In the genomic region with DNA sequence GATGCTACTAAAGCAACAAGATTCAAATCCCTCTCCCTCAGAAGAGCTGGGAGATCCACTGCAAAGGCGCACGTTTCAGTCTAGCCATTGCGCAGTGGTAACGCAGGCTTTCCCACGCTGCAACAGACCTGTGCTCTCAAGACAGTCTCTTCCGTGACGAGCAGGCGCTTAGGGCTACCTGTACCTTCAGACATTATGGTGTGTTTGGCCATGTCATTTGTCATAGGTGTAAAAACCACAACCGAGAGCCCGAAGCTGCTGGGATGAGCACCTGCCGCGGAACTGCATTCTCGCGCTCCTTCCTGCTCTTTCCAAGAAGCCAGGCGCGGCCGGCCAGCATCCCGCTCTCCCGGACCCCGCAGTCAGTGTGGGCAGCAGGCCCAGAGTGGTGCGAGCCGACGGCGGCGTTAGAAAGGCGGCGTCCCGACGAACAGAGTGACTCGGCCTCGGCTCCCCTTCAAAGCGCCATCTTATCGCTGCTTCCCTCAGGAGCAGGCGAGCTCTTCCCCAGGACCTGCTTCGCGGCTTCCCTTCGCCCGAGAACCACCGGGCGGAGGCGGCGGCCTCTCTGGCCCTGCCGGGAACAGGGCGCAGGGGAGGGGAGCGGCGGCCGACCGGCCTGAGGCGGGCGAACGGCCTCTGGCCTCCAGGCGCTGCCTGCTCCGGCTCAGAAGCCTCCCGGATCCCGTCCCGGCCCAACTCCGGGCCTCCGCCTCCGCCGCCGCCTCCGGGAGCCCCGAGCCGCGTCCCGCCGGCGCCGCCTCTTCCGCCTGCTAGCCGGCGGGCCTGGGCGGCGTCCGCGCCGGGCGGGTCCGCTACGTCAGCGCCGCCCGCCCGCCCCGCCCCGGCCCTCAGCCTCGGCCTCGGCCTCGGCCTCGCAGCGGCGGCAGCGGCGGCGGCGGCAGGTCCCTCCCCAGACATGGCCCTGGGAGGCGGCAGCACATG, we compare ENCODE assay signal across 1 cellular context.
TF ChIP-seq lines count a peak whose summit lies in the region.

A gene with protein sequence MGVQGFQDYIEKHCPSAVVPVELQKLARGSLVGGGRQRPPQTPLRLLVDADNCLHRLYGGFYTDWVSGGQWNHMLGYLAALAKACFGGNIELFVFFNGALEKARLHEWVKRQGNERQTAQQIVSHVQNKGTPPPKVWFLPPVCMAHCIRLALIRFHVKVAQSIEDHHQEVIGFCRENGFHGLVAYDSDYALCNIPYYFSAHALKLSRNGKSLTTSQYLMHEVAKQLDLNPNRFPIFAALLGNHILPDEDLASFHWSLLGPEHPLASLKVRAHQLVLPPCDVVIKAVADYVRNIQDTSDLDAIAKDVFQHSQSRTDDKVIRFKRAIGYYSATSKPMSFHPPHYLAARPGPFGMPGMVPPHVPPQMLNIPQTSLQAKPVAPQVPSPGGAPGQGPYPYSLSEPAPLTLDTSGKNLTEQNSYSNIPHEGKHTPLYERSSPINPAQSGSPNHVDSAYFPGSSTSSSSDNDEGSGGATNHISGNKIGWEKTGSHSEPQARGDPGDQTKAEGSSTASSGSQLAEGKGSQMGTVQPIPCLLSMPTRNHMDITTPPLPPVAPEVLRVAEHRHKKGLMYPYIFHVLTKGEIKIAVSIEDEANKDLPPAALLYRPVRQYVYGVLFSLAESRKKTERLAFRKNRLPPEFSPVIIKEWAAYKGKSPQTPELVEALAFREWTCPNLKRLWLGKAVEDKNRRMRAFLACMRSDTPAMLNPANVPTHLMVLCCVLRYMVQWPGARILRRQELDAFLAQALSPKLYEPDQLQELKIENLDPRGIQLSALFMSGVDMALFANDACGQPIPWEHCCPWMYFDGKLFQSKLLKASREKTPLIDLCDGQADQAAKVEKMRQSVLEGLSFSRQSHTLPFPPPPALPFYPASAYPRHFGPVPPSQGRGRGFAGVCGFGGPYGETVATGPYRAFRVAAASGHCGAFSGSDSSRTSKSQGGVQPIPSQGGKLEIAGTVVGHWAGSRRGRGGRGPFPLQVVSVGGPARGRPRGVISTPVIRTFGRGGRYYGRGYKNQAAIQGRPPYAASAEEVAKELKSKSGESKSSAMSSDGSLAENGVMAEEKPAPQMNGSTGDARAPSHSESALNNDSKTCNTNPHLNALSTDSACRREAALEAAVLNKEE (plus strand): TSS at position 869 of the 945 bp plus-strand sequence. CDS start 231 bp downstream, outside the sequence.

TF ChIP-seq in K562, 482 proteins besides CTCF, POLR2A, EP300 and RAD21 (continued from another document and continues in another):
- TF ChIP-seq HCFC1 (IDR thresholded peaks at IDR 0.05; ENCODE audit: low read depth, low read length) (peak; percentile 46), ZBTB1 (CRISPR knock-in tag; IDR thresholded peaks at IDR 0.05; ENCODE audit: borderline replicate concordance, low read depth) (peak; percentile 51; the same call in 1 of the 2 replicates), NFRKB (IDR thresholded peaks at IDR 0.05; ENCODE audit: low read depth) (peak; percentile 52; the same call in 1 of the 2 replicates), MAFF (IDR thresholded peaks at IDR 0.05; ENCODE audit: low read length) (no peak), NR4A1 (CRISPR knock-in tag; IDR thresholded peaks at IDR 0.05) (no peak), NR4A1 (tag; IDR thresholded peaks at IDR 0.05) (no peak), KLF10 (CRISPR knock-in tag; IDR thresholded peaks at IDR 0.05) (no peak), NR1H2 (CRISPR knock-in tag; IDR thresholded peaks at IDR 0.05) (no peak), NFXL1 (CRISPR knock-in tag; IDR thresholded peaks at IDR 0.05) (no peak), ZNF639 (CRISPR knock-in tag; conservative IDR thresholded peaks at IDR 0.05 in 1 of 2, IDR thresholded peaks at IDR 0.05 in 1 of 2) (peak in 1 of 2 experiments; percentile 98; a peak in 2 of 4 replicates), JUND (IDR thresholded peaks at IDR 0.05; ENCODE audit: borderline replicate concordance, low read depth, low read length) (peak; percentile 4; the same call in 1 of the 2 replicates), JUND (tag; IDR thresholded peaks at IDR 0.05; ENCODE audit: borderline replicate concordance, low read depth, low read length) (no peak), RBM17 (IDR thresholded peaks at IDR 0.05; ENCODE audit: borderline replicate concordance, low read depth, low read length) (no peak), TEAD1 (CRISPR knock-in tag; IDR thresholded peaks at IDR 0.05) (0 out of 4 replicates have a peak, but pooled peaks of 1 of the 2 experiments have one; percentile 74), YY1 (IDR thresholded peaks at IDR 0.05; ENCODE audit: borderline replicate concordance in 1 of 3, control insufficient read depth in 1 of 3, extremely low read depth in 1 of 3, insufficient read depth in 3 of 3, insufficient read length in 1 of 3, insufficient replicate concordance in 2 of 3, low read depth in 1 of 3, low read length in 2 of 3) (peak; percentile 26 to 88 (median 81)), ETV5 (CRISPR knock-in tag; IDR thresholded peaks at IDR 0.05; ENCODE audit: low read depth) (0 out of 2 replicates have a peak, but pooled peaks have one; percentile 37), TCF3 (CRISPR knock-in tag; IDR thresholded peaks at IDR 0.05) (no peak), GTF2E2 (tag; IDR thresholded peaks at IDR 0.05) (no peak), NFIC (IDR thresholded peaks at IDR 0.05) (0 out of 2 replicates have a peak, but pooled peaks have one; percentile 17), NFE2 (IDR thresholded peaks at IDR 0.05; ENCODE audit: low read depth) (peak; percentile 2; the same call in 1 of the 2 replicates), DACH1 (IDR thresholded peaks at IDR 0.05; ENCODE audit: partially characterized antibody) (no peak), ARID4B (CRISPR knock-in tag; IDR thresholded peaks at IDR 0.05) (0 out of 2 replicates have a peak, but pooled peaks have one; percentile 43), ZNF551 (CRISPR knock-in tag; IDR thresholded peaks at IDR 0.05) (no peak), TEAD4 (IDR thresholded peaks at IDR 0.05; ENCODE audit: low read length) (no peak), TEAD4 (CRISPR knock-in tag; IDR thresholded peaks at IDR 0.05; ENCODE audit: borderline replicate concordance) (no peak), KDM5B (IDR thresholded peaks at IDR 0.05; ENCODE audit: insufficient replicate concordance, low read depth, low read length) (peak; percentile 89), NFE2L1 (tag; IDR thresholded peaks at IDR 0.05; ENCODE audit: borderline replicate concordance, low read depth) (no peak), THRB (CRISPR knock-in tag; conservative IDR thresholded peaks at IDR 0.05) (0 out of 2 replicates have a peak, but pooled peaks have one; percentile 34), FUS (optimal IDR thresholded peaks at IDR 0.05; ENCODE audit: low read depth, low read length) (peak; percentile 37), NONO (IDR thresholded peaks at IDR 0.05; ENCODE audit: low read depth in 2 of 2, low read length in 1 of 2) (peak; percentile 64 to 89), SMC3 (conservative IDR thresholded peaks at IDR 0.05; ENCODE audit: insufficient read depth, low read depth, low read length) (no peak), MYC (IDR thresholded peaks at IDR 0.05; ENCODE audit: low read depth, low read length) (peak; percentile 75), MYC (CRISPR knock-in tag; IDR thresholded peaks at IDR 0.05; ENCODE audit: borderline replicate concordance, low read depth) (0 out of 2 replicates have a peak, but pooled peaks have one; percentile 53), HNRNPLL (IDR thresholded peaks at IDR 0.05; ENCODE audit: low read depth, low read length, poor library complexity, severe bottlenecking) (no peak), ZNF324 (CRISPR knock-in tag; IDR thresholded peaks at IDR 0.05) (no peak), MAFK (IDR thresholded peaks at IDR 0.05; ENCODE audit: low read length) (no peak), IRF2 (CRISPR knock-in tag; IDR thresholded peaks at IDR 0.05) (no peak), RBFOX2 (IDR thresholded peaks at IDR 0.05; ENCODE audit: low read depth, low read length) (peak; percentile 73), ZKSCAN1 (IDR thresholded peaks at IDR 0.05; ENCODE audit: low read depth, low read length) (no peak), POLR2AphosphoS2 (IDR thresholded peaks at IDR 0.05; ENCODE audit: low read length) (no peak), FOSL1 (tag; conservative IDR thresholded peaks at IDR 0.05) (no peak)
- TF ChIP-seq, protein P1, sequence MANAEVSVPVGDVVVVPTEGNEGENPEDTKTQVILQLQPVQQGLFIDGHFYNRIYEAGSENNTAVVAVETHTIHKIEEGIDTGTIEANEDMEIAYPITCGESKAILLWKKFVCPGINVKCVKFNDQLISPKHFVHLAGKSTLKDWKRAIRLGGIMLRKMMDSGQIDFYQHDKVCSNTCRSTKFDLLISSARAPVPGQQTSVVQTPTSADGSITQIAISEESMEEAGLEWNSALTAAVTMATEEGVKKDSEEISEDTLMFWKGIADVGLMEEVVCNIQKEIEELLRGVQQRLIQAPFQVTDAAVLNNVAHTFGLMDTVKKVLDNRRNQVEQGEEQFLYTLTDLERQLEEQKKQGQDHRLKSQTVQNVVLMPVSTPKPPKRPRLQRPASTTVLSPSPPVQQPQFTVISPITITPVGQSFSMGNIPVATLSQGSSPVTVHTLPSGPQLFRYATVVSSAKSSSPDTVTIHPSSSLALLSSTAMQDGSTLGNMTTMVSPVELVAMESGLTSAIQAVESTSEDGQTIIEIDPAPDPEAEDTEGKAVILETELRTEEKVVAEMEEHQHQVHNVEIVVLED (CRISPR knock-in tag; IDR thresholded peaks at IDR 0.05), result no peak; the same call in none of the 2 replicates
- TF ChIP-seq, protein P2, sequence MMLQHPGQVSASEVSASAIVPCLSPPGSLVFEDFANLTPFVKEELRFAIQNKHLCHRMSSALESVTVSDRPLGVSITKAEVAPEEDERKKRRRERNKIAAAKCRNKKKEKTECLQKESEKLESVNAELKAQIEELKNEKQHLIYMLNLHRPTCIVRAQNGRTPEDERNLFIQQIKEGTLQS (IDR thresholded peaks at IDR 0.05), result no peak
- TF ChIP-seq, protein P2 (CRISPR knock-in tag; conservative IDR thresholded peaks at IDR 0.05), result no peak
